ENCODE assay signal across 1 cellular context in genomic region chr5:120509056-120509455, GRCh38.
TF ChIP-seq lines count a peak whose summit lies in the region.

No MANE protein-coding gene starts in this region.

TF ChIP-seq in SK-N-SH treated with all-trans-retinoic acid at 6 μM for 48 hours, 23 proteins besides CTCF, POLR2A, EP300 and RAD21 (continued from another document):
- no peak for TF ChIP-seq TSHZ2 (CRISPR knock-in tag; IDR thresholded peaks at IDR 0.05)
- no peak for TF ChIP-seq BACH2 (CRISPR knock-in tag; IDR thresholded peaks at IDR 0.05; ENCODE audit: borderline replicate concordance)
- TF ChIP-seq RARB (CRISPR knock-in tag; IDR thresholded peaks at IDR 0.05): no peak
- no peak for TF ChIP-seq GLIS3 (CRISPR knock-in tag; IDR thresholded peaks at IDR 0.05)
- TF ChIP-seq POU6F1 (CRISPR knock-in tag; IDR thresholded peaks at IDR 0.05; ENCODE audit: borderline replicate concordance, low read depth): no peak
- TF ChIP-seq ZNF565 (CRISPR knock-in tag; conservative IDR thresholded peaks at IDR 0.05; ENCODE audit: low read depth): no peak
